9 cellular contexts compared by ENCODE assay signal in the genomic region with DNA sequence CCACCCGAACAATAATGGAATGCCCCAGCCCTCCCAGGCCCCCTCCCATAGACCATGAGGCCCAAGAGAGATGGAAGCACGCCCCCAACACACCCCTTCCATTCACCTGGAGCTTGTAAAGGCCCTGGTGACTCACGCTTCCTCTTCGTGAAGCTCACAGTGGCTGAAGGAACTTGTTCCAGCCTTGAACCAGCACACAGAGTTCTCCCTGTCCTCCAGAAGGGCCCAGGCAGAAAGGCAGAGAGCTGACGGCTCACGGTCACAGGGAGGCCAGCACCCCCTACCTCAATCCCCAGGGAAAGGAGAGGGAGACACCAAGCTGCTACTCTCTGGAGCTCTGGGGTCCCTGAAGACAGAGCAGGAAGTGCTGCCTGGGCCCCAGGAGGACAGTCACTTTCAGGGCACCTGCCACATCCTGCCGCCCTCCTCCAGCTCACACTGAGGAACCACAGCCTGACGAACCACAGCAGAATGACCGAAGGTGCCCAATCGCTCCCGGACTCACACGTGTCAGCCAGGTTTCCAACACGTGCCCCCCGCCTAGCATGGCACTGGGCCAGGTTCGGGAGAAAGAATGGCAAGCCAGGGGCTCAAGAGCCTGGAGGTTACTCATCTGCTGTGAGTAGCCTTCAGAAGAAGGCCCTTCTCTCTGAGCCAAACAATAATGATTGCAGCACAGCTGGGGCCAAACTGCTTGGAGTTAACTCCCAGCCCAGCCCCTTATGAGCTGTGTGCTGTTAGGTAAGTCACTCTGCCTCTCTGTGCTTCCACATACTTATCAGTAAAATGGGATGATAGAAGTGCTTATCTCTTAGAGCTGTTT. TPM values are rescaled to one million over a fixed set of nuclear protein-coding genes. Genes with fewer than 3 reads are reported as not detected.
A peak's percentile ranks its signal among the peaks of the same experiment; 100 is the strongest.
DNase-seq lines count a peak whose midpoint lies in the region; ATAC-seq and TF ChIP-seq lines count a peak whose summit lies in the region.
"Had no signal": no experiment of that assay in that cellular context is flagged by ENCODE, and none has a peak within 500 bp of the region (broad histone marks: within the 10 kb centered on the region; RNA-seq: fewer than 3 reads in every experiment).

No MANE protein-coding gene starts in this region.

- peak overlapping the region; percentile 92 to 96 for H3K27ac Mint-ChIP-seq in natural killer cell

- peak; percentile 84 for ATAC-seq in GM19351 (IDR thresholded peaks at IDR 0.05; ENCODE audit: unreplicated experiment)
- ATAC-seq in HG03378 (IDR thresholded peaks at IDR 0.05; ENCODE audit: unreplicated experiment): peak; percentile 88
- peak; percentile 46 to 54 (median 52) for ATAC-seq in natural killer cell

- H3K27ac ChIP-seq in cingulate gyrus (ENCODE audit: low read depth, low read length): peak overlapping the region; percentile 86
- H3K27ac ChIP-seq: SK-N-MC had no signal

- DNase-seq in COR-L47 (lab: John Stamatoyannopoulos, UW) (peak; percentile 59), SKM-1 treated with dmso at 0.1 percent for 144 hours (lab: John Stamatoyannopoulos, UW; ENCODE audit: unreplicated experiment) (peak; percentile 75), natural killer cell (peak; percentile 72), ureter (ENCODE audit: low spot score) (peak; percentile 73), inferior parietal cortex (ENCODE audit: extremely low spot score) (no peak)

- H3K4me1 Mint-ChIP-seq in natural killer cell: peaks cover 70 to 78% of the 10 kb centered on the region in 2 donors

- TF ChIP-seq CTCF in natural killer cell (IDR thresholded peaks at IDR 0.05): no peak

- no peaks in the 10 kb centered on the region for H3K9me3 Mint-ChIP-seq in natural killer cell

- intact Hi-C loops in natural killer cell (cut with micrococcal nuclease): no loop called here

- H3K36me3 Mint-ChIP-seq in natural killer cell: no peaks in the 10 kb centered on the region

- H3K27me3 Mint-ChIP-seq in natural killer cell (ENCODE audit: low read depth in 2 of 2): no peaks in the 10 kb centered on the region

- H3K4me3 Mint-ChIP-seq in natural killer cell: peak overlapping the region; percentile 78

RNA-seq across cellular contexts. Expression of a gene that starts 52.8 kb away (rescaled TPM):
- total RNA-seq in natural killer cell (10 to 100 TPM; 52.8 to 75.0 (median 52.9) TPM), ureter (75.7 TPM)
